Comparison of ENCODE assay signal across 35 cellular contexts in genomic region chr13:51361111-51361510, GRCh38. TPM values are rescaled to one million over a fixed set of nuclear protein-coding genes. Genes with fewer than 3 reads are reported as not detected.
"Had no signal": no experiment of that assay in that cellular context is flagged by ENCODE, and none has a peak within 500 bp of the region (broad histone marks: within the 10 kb centered on the region; RNA-seq: fewer than 3 reads in every experiment).

No MANE protein-coding gene starts in this region.

- ATAC-seq: effector memory CD8-positive, alpha-beta T cell; esophagus mucosa; heart left ventricle; naive thymus-derived CD4-positive, alpha-beta T cell; psoas muscle; T-helper 17 cell; upper lobe of right lung had no signal

- H2AFZ ChIP-seq: parathyroid adenoma had no signal

- H3K4me1 ChIP-seq: heart left ventricle, parathyroid adenoma, psoas muscle, right atrium auricular region, thyroid gland, upper lobe of right lung had no signal

- H3K9me3 Mint-ChIP-seq: activated CD4-positive, alpha-beta memory T cell treated with anti-CD3 and anti-CD28 coated beads for 36 hours; activated CD4-positive, alpha-beta T cell treated with anti-CD3 and anti-CD28 coated beads, Interleukin-2, amount 10 ng/mL, durations not matched to agents 24 days and 14 days; activated naive CD4-positive, alpha-beta T cell treated with anti-CD3 and anti-CD28 coated beads, Interleukin-2, amount 10 ng/mL, durations not matched to agents 7 days and 5 days; activated T-cell treated with anti-CD3 and anti-CD28 coated beads, Interleukin-2, amount 50 U/mL, for 24 hours; brain; effector memory CD8-positive, alpha-beta T cell; immature natural killer cell; naive thymus-derived CD4-positive, alpha-beta T cell had no signal

- H3K27ac ChIP-seq: cardiac muscle cell, coronary artery, heart left ventricle, parathyroid adenoma, psoas muscle, right atrium auricular region, stomach, thyroid gland, upper lobe of right lung, WERI-Rb-1 had no signal

- H3K27ac Mint-ChIP-seq: activated CD4-positive, alpha-beta memory T cell treated with anti-CD3 and anti-CD28 coated beads for 36 hours; activated CD4-positive, alpha-beta T cell treated with anti-CD3 and anti-CD28 coated beads, Interleukin-2, amount 10 ng/mL, durations not matched to agents 24 days and 14 days; activated naive CD4-positive, alpha-beta T cell treated with anti-CD3 and anti-CD28 coated beads, Interleukin-2, amount 10 ng/mL, durations not matched to agents 7 days and 5 days; brain; effector memory CD8-positive, alpha-beta T cell; naive thymus-derived CD4-positive, alpha-beta T cell; T-helper 17 cell had no signal

- H3K4me3 ChIP-seq: cardiac muscle cell, coronary artery, dorsolateral prefrontal cortex, heart left ventricle, psoas muscle, right atrium auricular region, stomach, thyroid gland, upper lobe of right lung had no signal

- H3K9ac ChIP-seq: parathyroid adenoma had no signal

- H3K79me2 ChIP-seq: parathyroid adenoma had no signal

- DNase-seq: activated CD4-positive, alpha-beta memory T cell treated with anti-CD3 and anti-CD28 coated beads for 36 hours; activated CD4-positive, alpha-beta T cell treated with anti-CD3 and anti-CD28 coated beads, Interleukin-2, amount 10 ng/mL, durations not matched to agents 24 days and 14 days; activated CD4-positive, CD25-positive, alpha-beta regulatory T cell treated with anti-CD3 and anti-CD28 coated beads, Interleukin-2, amount 50 U/mL, for 72 hours; activated CD8-positive, alpha-beta memory T cell treated with anti-CD3 and anti-CD28 coated beads, Interleukin-2, amount 50 U/mL, for 48 hours; activated gamma-delta T cell; activated naive CD4-positive, alpha-beta T cell treated with anti-CD3 and anti-CD28 coated beads, Interleukin-2, amount 10 ng/mL, durations not matched to agents 7 days and 5 days; activated T-cell treated with anti-CD3 and anti-CD28 coated beads, Interleukin-2, amount 50 U/mL, for 24 hours; amygdala; dorsolateral prefrontal cortex; effector memory CD8-positive, alpha-beta T cell; foreskin fibroblast; heart left ventricle; hypothalamus; immature natural killer cell; kidney; midbrain; naive thymus-derived CD4-positive, alpha-beta T cell; nucleus accumbens; psoas muscle; stimulated activated CD4-positive, alpha-beta T cell treated with anti-CD3 and anti-CD28 coated beads, Interleukin-2, amount 100 ng/mL, for 48 hours; stomach; T-helper 17 cell; T1000; thyroid gland; upper lobe of right lung; WERI-Rb-1 had no signal

- H3K4me1 Mint-ChIP-seq: activated naive CD4-positive, alpha-beta T cell treated with anti-CD3 and anti-CD28 coated beads, Interleukin-2, amount 10 ng/mL, durations not matched to agents 7 days and 5 days; T-helper 17 cell had no signal

- H3K4me3 Mint-ChIP-seq: activated CD4-positive, alpha-beta memory T cell treated with anti-CD3 and anti-CD28 coated beads for 36 hours; activated CD4-positive, alpha-beta T cell treated with anti-CD3 and anti-CD28 coated beads, Interleukin-2, amount 10 ng/mL, durations not matched to agents 24 days and 14 days; activated naive CD4-positive, alpha-beta T cell treated with anti-CD3 and anti-CD28 coated beads, Interleukin-2, amount 10 ng/mL, durations not matched to agents 7 days and 5 days; activated T-cell treated with anti-CD3 and anti-CD28 coated beads, Interleukin-2, amount 50 U/mL, for 24 hours; brain; effector memory CD8-positive, alpha-beta T cell; immature natural killer cell; naive thymus-derived CD4-positive, alpha-beta T cell; T-helper 17 cell had no signal

- H3K9me3 ChIP-seq: heart left ventricle, psoas muscle, right atrium auricular region, stomach, thyroid gland, upper lobe of right lung had no signal

- H3K27me3 ChIP-seq: cardiac muscle cell, dorsolateral prefrontal cortex, heart left ventricle, right atrium auricular region, stomach, thyroid gland, upper lobe of right lung had no signal

- H3K27me3 Mint-ChIP-seq: activated CD4-positive, alpha-beta memory T cell treated with anti-CD3 and anti-CD28 coated beads for 36 hours; activated CD4-positive, alpha-beta T cell treated with anti-CD3 and anti-CD28 coated beads, Interleukin-2, amount 10 ng/mL, durations not matched to agents 24 days and 14 days; activated naive CD4-positive, alpha-beta T cell treated with anti-CD3 and anti-CD28 coated beads, Interleukin-2, amount 10 ng/mL, durations not matched to agents 7 days and 5 days; activated T-cell treated with anti-CD3 and anti-CD28 coated beads, Interleukin-2, amount 50 U/mL, for 24 hours; brain; effector memory CD8-positive, alpha-beta T cell; naive thymus-derived CD4-positive, alpha-beta T cell; T-helper 17 cell had no signal

RNA-seq across cellular contexts. Expression of gene SERPINE3, which starts 21.6 kb away (rescaled TPM):
- total RNA-seq: activated CD4-positive, alpha-beta memory T cell treated with anti-CD3 and anti-CD28 coated beads for 36 hours; activated CD4-positive, alpha-beta T cell treated with anti-CD3 and anti-CD28 coated beads, Interleukin-2, amount 10 ng/mL, durations not matched to agents 24 days and 14 days; activated CD8-positive, alpha-beta memory T cell treated with anti-CD3 and anti-CD28 coated beads for 36 hours; endothelial cell of umbilical vein; esophagus mucosa; kidney; naive thymus-derived CD4-positive, alpha-beta T cell; psoas muscle; right atrium auricular region; T-helper 17 cell; thyroid gland; upper lobe of right lung had no signal
- polyA plus RNA-seq: endothelial cell of umbilical vein; heart left ventricle; immature natural killer cell; naive thymus-derived CD4-positive, alpha-beta T cell; neural cell; stomach had no signal
